ENCODE assay signal across 8 cellular contexts in the genomic region with DNA sequence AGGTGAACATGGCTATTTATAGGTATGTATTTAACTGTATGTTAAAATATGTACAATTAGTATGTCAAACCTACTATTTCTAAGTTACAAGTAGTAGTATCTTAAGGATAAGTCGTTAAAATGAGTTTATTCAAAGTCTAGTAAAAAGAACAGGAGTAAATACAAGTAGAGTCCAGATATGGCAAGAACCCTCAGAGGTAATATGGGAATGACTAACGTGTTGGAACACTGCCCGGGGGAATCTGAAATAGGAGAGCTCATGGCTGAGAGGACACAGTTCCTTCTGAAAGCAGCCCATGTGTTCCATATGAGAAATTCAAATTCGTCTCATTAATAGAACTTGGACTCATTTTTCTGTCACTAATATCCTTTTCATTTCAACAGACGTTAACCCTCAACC.
DNase-seq lines count a peak whose midpoint lies in the region; ATAC-seq and TF ChIP-seq lines count a peak whose summit lies in the region.

No MANE protein-coding gene starts in this region.

- H3K27me3 ChIP-seq in kidney epithelial cell (ENCODE audit: control insufficient read depth, insufficient read depth, low read length) = no peaks in the 10 kb centered on the region

- peak; percentile 82 for DNase-seq in A172 (ENCODE audit: low spot score)
- peak; percentile 82 for DNase-seq in NCI-H1105 (lab: John Stamatoyannopoulos, UW)
- DNase-seq in amniotic epithelial cell (ENCODE audit: low read depth) = peak; percentile 4
- DNase-seq in kidney epithelial cell (ENCODE audit: low read depth) = peak; percentile 73
- no peak for DNase-seq in GM20000 (ENCODE audit: low spot score)
- DNase-seq in T-helper 1 cell = no peak
- DNase-seq in DMS114 treated with DMSO at 0.1 percent for 48 hours (lab: John Stamatoyannopoulos, UW; ENCODE audit: unreplicated experiment) = no peak

- TF ChIP-seq CTCF in kidney epithelial cell (IDR thresholded peaks at IDR 0.05; ENCODE audit: insufficient read depth, low read length, poor library complexity, severe bottlenecking) (no peak), GM20000 (IDR thresholded peaks at IDR 0.05; ENCODE audit: extremely low read depth, missing control alignments) (no peak)

- H3K4me3 ChIP-seq in kidney epithelial cell (ENCODE audit: low read depth, low read length) = no peak overlapping the region

- ATAC-seq in HG03095 (IDR thresholded peaks at IDR 0.05; ENCODE audit: unreplicated experiment) = no peak

- no peaks in the 10 kb centered on the region for H3K36me3 ChIP-seq in kidney epithelial cell (ENCODE audit: control insufficient read depth, insufficient read depth, low read length)

Comparison
In these comparisons a context has a peak if more than half of its experiments do, and no peak if none do; other contexts are left out.
1. DNase-seq: peak in A172 (single experiment), NCI-H1105 (single experiment), amniotic epithelial cell (single experiment) and kidney epithelial cell (single experiment); none in GM20000 (single experiment), T-helper 1 cell (0 of 5) and DMS114 treated with DMSO at 0.1 percent for 48 hours (single experiment).